2 cellular contexts compared by ENCODE assay signal in genomic region chr17:34452769-34453168, GRCh38.
A peak's percentile ranks its signal among the peaks of the same experiment; 100 is the strongest.
TF ChIP-seq lines count a peak whose summit lies in the region.

No MANE protein-coding gene starts in this region.

TF ChIP-seq in GM23338, 12 proteins besides CTCF, POLR2A, EP300 and RAD21 (continued from another document):
- TF ChIP-seq ZNF331 (CRISPR knock-in tag; IDR thresholded peaks at IDR 0.05; ENCODE audit: low read depth) (no peak), ZNF462 (CRISPR knock-in tag; IDR thresholded peaks at IDR 0.05) (no peak), POLR2AphosphoS5 (IDR thresholded peaks at IDR 0.05; ENCODE audit: low read depth) (no peak), STAT1 (IDR thresholded peaks at IDR 0.05; ENCODE audit: unreplicated experiment) (no peak), EZH2phosphoT487 (IDR thresholded peaks at IDR 0.05; ENCODE audit: unreplicated experiment) (no peak), JUNB (IDR thresholded peaks at IDR 0.05; ENCODE audit: unreplicated experiment) (no peak), ZNF114 (CRISPR knock-in tag; IDR thresholded peaks at IDR 0.05) (no peak), EZH2 (IDR thresholded peaks at IDR 0.05; ENCODE audit: low read depth, unreplicated experiment) (no peak), REST (IDR thresholded peaks at IDR 0.05; ENCODE audit: unreplicated experiment) (no peak), CREB1 (CRISPR knock-in tag; IDR thresholded peaks at IDR 0.05; ENCODE audit: low read depth) (no peak)

TF ChIP-seq in K562, 482 proteins besides CTCF, POLR2A, EP300 and RAD21 (continued from another document and continues in another):
- TF ChIP-seq MGA (IDR thresholded peaks at IDR 0.05) = peak; percentile 50
- TF ChIP-seq, protein P1, sequence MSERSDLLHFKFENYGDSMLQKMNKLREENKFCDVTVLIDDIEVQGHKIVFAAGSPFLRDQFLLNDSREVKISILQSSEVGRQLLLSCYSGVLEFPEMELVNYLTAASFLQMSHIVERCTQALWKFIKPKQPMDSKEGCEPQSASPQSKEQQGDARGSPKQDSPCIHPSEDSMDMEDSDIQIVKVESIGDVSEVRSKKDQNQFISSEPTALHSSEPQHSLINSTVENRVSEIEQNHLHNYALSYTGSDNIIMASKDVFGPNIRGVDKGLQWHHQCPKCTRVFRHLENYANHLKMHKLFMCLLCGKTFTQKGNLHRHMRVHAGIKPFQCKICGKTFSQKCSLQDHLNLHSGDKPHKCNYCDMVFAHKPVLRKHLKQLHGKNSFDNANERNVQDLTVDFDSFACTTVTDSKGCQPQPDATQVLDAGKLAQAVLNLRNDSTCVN (CRISPR knock-in tag; IDR thresholded peaks at IDR 0.05) = no peak
- TF ChIP-seq ZNF217 (CRISPR knock-in tag; IDR thresholded peaks at IDR 0.05) = no peak
- TF ChIP-seq PHB2 (IDR thresholded peaks at IDR 0.05; ENCODE audit: low read depth) = no peak
- peak; percentile 52 for TF ChIP-seq ATF7 (IDR thresholded peaks at IDR 0.05)
- TF ChIP-seq, protein P2, sequence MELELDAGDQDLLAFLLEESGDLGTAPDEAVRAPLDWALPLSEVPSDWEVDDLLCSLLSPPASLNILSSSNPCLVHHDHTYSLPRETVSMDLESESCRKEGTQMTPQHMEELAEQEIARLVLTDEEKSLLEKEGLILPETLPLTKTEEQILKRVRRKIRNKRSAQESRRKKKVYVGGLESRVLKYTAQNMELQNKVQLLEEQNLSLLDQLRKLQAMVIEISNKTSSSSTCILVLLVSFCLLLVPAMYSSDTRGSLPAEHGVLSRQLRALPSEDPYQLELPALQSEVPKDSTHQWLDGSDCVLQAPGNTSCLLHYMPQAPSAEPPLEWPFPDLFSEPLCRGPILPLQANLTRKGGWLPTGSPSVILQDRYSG (tag; conservative IDR thresholded peaks at IDR 0.05; ENCODE audit: low read depth) = no peak
- TF ChIP-seq KLF16 (IDR thresholded peaks at IDR 0.05) = no peak
- no peak for TF ChIP-seq BRD9 (IDR thresholded peaks at IDR 0.05; ENCODE audit: low read depth, partially characterized antibody)
- no peak for TF ChIP-seq ZNF766 (CRISPR knock-in tag; conservative IDR thresholded peaks at IDR 0.05)
- peak; percentile 58; the same call in 1 of the 2 replicates for TF ChIP-seq JUND (IDR thresholded peaks at IDR 0.05; ENCODE audit: borderline replicate concordance, low read depth, low read length)
- TF ChIP-seq JUND (tag; IDR thresholded peaks at IDR 0.05; ENCODE audit: borderline replicate concordance, low read depth, low read length) = no peak
- TF ChIP-seq CEBPB (tag; IDR thresholded peaks at IDR 0.05) = peak; percentile 50; the same call in 1 of the 2 replicates
- TF ChIP-seq, protein P3, sequence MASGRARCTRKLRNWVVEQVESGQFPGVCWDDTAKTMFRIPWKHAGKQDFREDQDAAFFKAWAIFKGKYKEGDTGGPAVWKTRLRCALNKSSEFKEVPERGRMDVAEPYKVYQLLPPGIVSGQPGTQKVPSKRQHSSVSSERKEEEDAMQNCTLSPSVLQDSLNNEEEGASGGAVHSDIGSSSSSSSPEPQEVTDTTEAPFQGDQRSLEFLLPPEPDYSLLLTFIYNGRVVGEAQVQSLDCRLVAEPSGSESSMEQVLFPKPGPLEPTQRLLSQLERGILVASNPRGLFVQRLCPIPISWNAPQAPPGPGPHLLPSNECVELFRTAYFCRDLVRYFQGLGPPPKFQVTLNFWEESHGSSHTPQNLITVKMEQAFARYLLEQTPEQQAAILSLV (tag; IDR thresholded peaks at IDR 0.05) = peak; percentile 65; the same call in 1 of the 2 replicates
- no peak for TF ChIP-seq DMBX1 (CRISPR knock-in tag; IDR thresholded peaks at IDR 0.05; ENCODE audit: borderline replicate concordance)
- peak; percentile 87 for TF ChIP-seq ZNF589 (CRISPR knock-in tag; IDR thresholded peaks at IDR 0.05; ENCODE audit: low read depth)
- no peak for TF ChIP-seq ZNF277 (CRISPR knock-in tag; IDR thresholded peaks at IDR 0.05; ENCODE audit: borderline replicate concordance)
- peak; percentile 92 for TF ChIP-seq ATF4 (CRISPR knock-in tag; IDR thresholded peaks at IDR 0.05)
- no peak for TF ChIP-seq ZC3H8 (IDR thresholded peaks at IDR 0.05)
- TF ChIP-seq ZNF778 (CRISPR knock-in tag; IDR thresholded peaks at IDR 0.05) = no peak
- no peak for TF ChIP-seq MECOM (CRISPR knock-in tag; IDR thresholded peaks at IDR 0.05)
- TF ChIP-seq ZNF584 (CRISPR knock-in tag; IDR thresholded peaks at IDR 0.05; ENCODE audit: low read depth) = no peak
- no peak for TF ChIP-seq SIN3A (IDR thresholded peaks at IDR 0.05; ENCODE audit: borderline replicate concordance in 2 of 2, control insufficient read depth in 1 of 2, low read depth in 2 of 2, low read length in 2 of 2)
- TF ChIP-seq, protein P4, sequence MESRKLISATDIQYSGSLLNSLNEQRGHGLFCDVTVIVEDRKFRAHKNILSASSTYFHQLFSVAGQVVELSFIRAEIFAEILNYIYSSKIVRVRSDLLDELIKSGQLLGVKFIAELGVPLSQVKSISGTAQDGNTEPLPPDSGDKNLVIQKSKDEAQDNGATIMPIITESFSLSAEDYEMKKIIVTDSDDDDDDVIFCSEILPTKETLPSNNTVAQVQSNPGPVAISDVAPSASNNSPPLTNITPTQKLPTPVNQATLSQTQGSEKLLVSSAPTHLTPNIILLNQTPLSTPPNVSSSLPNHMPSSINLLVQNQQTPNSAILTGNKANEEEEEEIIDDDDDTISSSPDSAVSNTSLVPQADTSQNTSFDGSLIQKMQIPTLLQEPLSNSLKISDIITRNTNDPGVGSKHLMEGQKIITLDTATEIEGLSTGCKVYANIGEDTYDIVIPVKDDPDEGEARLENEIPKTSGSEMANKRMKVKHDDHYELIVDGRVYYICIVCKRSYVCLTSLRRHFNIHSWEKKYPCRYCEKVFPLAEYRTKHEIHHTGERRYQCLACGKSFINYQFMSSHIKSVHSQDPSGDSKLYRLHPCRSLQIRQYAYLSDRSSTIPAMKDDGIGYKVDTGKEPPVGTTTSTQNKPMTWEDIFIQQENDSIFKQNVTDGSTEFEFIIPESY (CRISPR knock-in tag; IDR thresholded peaks at IDR 0.05) = no peak
- TF ChIP-seq ZNF3 (CRISPR knock-in tag; IDR thresholded peaks at IDR 0.05) = no peak
- peak; percentile 81 for TF ChIP-seq ZSCAN32 (CRISPR knock-in tag; IDR thresholded peaks at IDR 0.05)
- TF ChIP-seq TCFL5 (CRISPR knock-in tag; conservative IDR thresholded peaks at IDR 0.05) = no peak
- no peak for TF ChIP-seq ARHGAP35 (IDR thresholded peaks at IDR 0.05; ENCODE audit: partially characterized antibody)
- TF ChIP-seq TRIM24 (IDR thresholded peaks at IDR 0.05) = peak; percentile 74 to 86; a peak in 2 of 4 replicates
- peak; percentile 20; the same call in 1 of the 2 replicates for TF ChIP-seq CEBPG (CRISPR knock-in tag; IDR thresholded peaks at IDR 0.05)
- TF ChIP-seq CEBPG (tag; conservative IDR thresholded peaks at IDR 0.05 in 1 of 2, IDR thresholded peaks at IDR 0.05 in 1 of 2) = peak; percentile 94 to 95
- TF ChIP-seq TAF7 (tag; IDR thresholded peaks at IDR 0.05) = peak; percentile 28; the same call in 1 of the 2 replicates
- TF ChIP-seq, protein P5, sequence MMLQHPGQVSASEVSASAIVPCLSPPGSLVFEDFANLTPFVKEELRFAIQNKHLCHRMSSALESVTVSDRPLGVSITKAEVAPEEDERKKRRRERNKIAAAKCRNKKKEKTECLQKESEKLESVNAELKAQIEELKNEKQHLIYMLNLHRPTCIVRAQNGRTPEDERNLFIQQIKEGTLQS (IDR thresholded peaks at IDR 0.05) = peak; percentile 91
- TF ChIP-seq, protein P5 (CRISPR knock-in tag; conservative IDR thresholded peaks at IDR 0.05) = no peak
